In the genomic region with DNA sequence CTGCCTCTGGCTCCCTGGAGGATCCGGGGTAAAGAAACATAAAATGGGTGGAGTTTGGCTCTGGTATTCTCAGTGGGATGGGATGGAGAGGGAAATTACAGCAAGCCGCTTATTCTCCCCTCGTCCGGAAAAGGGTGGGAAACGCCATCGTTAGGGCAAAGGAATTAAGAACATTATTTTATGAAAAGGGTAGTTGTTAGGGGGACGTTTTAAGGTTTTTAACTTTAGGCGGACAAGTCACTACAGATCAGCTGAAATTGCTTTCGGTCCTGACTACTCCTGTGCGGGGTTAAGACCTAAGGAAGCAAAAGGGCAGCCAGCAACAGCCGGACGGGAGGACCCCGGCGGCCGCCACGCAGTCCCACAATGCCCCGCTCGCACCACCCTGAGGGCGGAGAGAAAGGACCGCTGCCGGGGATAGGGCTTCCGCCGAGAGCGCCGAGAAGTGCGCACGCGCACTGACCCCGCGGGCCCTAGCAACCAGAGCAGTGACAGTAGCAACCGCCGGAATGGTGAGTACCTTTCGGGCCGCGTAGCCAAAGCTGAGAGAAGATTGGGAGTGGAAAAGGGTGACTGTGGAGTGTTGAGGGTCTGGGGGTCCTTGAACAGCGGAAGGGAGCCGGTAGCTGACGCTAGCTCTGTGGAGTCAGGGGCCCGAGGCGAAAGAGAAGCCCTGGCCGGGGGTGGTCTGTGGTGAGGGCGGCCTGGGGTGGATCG, we compare ENCODE assay signal across 8 cellular contexts. TPM values are rescaled to one million over a fixed set of nuclear protein-coding genes. Genes with fewer than 3 reads are reported as not detected.
A peak's percentile ranks its signal among the peaks of the same experiment; 100 is the strongest.
DNase-seq lines count a peak whose midpoint lies in the region; ATAC-seq lines count a peak whose summit lies in the region.

A gene with protein sequence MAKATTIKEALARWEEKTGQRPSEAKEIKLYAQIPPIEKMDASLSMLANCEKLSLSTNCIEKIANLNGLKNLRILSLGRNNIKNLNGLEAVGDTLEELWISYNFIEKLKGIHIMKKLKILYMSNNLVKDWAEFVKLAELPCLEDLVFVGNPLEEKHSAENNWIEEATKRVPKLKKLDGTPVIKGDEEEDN (plus strand): TSS at position 456 of the 717 bp plus-strand sequence. CDS start 54 bp downstream, at position 510.

- CTCF ChIA-PET in activated CD4-positive, alpha-beta T cell treated with anti-CD3 and anti-CD28 coated beads, Interleukin-2, amount 10 ng/mL, durations not matched to agents 7 days and 5 days (lab: Charles Lee): interaction anchor here (0.6 to 0.9 kb wide), 2 partner anchors 12 to 143 kb away, joined by 3 to 6 read pairs; no protein-coding TSS in a partner anchor

- no peaks in the 10 kb centered on the region for H3K36me3 ChIP-seq in BLaER1 treated with 17β-estradiol and CSF1 and Interleukin-3, amounts not matched to agents 10 nM and 100 nM

- no peaks in the 10 kb centered on the region for H3K27me3 Mint-ChIP-seq in activated CD4-positive, alpha-beta T cell treated with anti-CD3 and anti-CD28 coated beads, Interleukin-2, amount 10 ng/mL, durations not matched to agents 7 days and 5 days

- peaks cover 9 to 19% (median 16%) of the 10 kb centered on the region in 10 experiments for H3K4me1 ChIP-seq in BLaER1 treated with 17β-estradiol and CSF1 and Interleukin-3, amounts not matched to agents 10 nM and 100 nM

- H3K9me3 ChIP-seq in BLaER1 treated with 17β-estradiol and CSF1 and Interleukin-3, amounts not matched to agents 10 nM and 100 nM (replicated peaks in 1 of 11): no peaks in the 10 kb centered on the region

- peak within 1 kb of the TSS; percentile 70 to 89 (median 81) for H3K9ac ChIP-seq in BLaER1 treated with 17β-estradiol and CSF1 and Interleukin-3, amounts not matched to agents 10 nM and 100 nM

- POLR2A ChIA-PET in activated CD4-positive, alpha-beta T cell treated with anti-CD3 and anti-CD28 coated beads, Interleukin-2, amount 10 ng/mL, durations not matched to agents 7 days and 5 days (lab: Charles Lee): no interaction called here

- H3K4me3 Mint-ChIP-seq in activated CD4-positive, alpha-beta T cell treated with anti-CD3 and anti-CD28 coated beads, Interleukin-2, amount 10 ng/mL, durations not matched to agents 7 days and 5 days: peak within 1 kb of the TSS; percentile 90

- no peaks in the 10 kb centered on the region for H3K27me3 ChIP-seq in BLaER1 treated with 17β-estradiol and CSF1 and Interleukin-3, amounts not matched to agents 10 nM and 100 nM

- no peaks in the 10 kb centered on the region for H3K9me3 Mint-ChIP-seq in activated CD4-positive, alpha-beta T cell treated with anti-CD3 and anti-CD28 coated beads, Interleukin-2, amount 10 ng/mL, durations not matched to agents 7 days and 5 days

- H3K4me3 ChIP-seq in BLaER1 treated with 17β-estradiol and CSF1 and Interleukin-3, amounts not matched to agents 10 nM and 100 nM: peak within 1 kb of the TSS; percentile 71 to 94 (median 82)

- H3K36me3 Mint-ChIP-seq in activated CD4-positive, alpha-beta T cell treated with anti-CD3 and anti-CD28 coated beads, Interleukin-2, amount 10 ng/mL, durations not matched to agents 7 days and 5 days (ENCODE audit: low read depth): no peaks in the 10 kb centered on the region

- DNase-seq in NCI-H526 treated with DMSO at 0.1 percent for 48 hours (lab: John Stamatoyannopoulos, UW): peak; percentile 93
- peak; percentile 92 for DNase-seq in activated CD4-positive, alpha-beta T cell treated with anti-CD3 and anti-CD28 coated beads, Interleukin-2, amount 10 ng/mL, durations not matched to agents 7 days and 5 days
- DNase-seq in dedifferentiated amniotic fluid mesenchymal stem cell (ENCODE audit: extremely low spot score): peak; percentile 83
- peak; percentile 96 for DNase-seq in left lobe of liver (ENCODE audit: low spot score)
- peak; percentile 92 for DNase-seq in stimulated activated CD4-positive, alpha-beta T cell treated with anti-CD3 and anti-CD28 coated beads, Interleukin-2, amount 100 ng/mL, for 24 hours

- H4K20me1 ChIP-seq in BLaER1 treated with 17β-estradiol and CSF1 and Interleukin-3, amounts not matched to agents 10 nM and 100 nM: no peaks in the 10 kb centered on the region

- H3K4me1 Mint-ChIP-seq in activated CD4-positive, alpha-beta T cell treated with anti-CD3 and anti-CD28 coated beads, Interleukin-2, amount 10 ng/mL, durations not matched to agents 7 days and 5 days: peaks cover 16% of the 10 kb centered on the region

- H3K4me2 ChIP-seq in BLaER1 treated with 17β-estradiol and CSF1 and Interleukin-3, amounts not matched to agents 10 nM and 100 nM: peak within 1 kb of the TSS; percentile 81 to 96 (median 94)

- peak within 1 kb of the TSS; percentile 67 to 82 (median 79) for H3K27ac ChIP-seq in BLaER1 treated with 17β-estradiol and CSF1 and Interleukin-3, amounts not matched to agents 10 nM and 100 nM

- peak within 1 kb of the TSS; percentile 92 for H3K27ac Mint-ChIP-seq in activated CD4-positive, alpha-beta T cell treated with anti-CD3 and anti-CD28 coated beads, Interleukin-2, amount 10 ng/mL, durations not matched to agents 7 days and 5 days

- ATAC-seq in GM19351 (IDR thresholded peaks at IDR 0.05; ENCODE audit: unreplicated experiment) (peak; percentile 99), HG03520 (IDR thresholded peaks at IDR 0.05; ENCODE audit: unreplicated experiment) (peak; percentile 88), left lobe of liver (peak; percentile 98)

RNA-seq across cellular contexts. Expression of the gene that starts here (rescaled TPM):
- 1 to 10 TPM; 5.0 to 7.7 TPM for total RNA-seq in activated CD4-positive, alpha-beta T cell treated with anti-CD3 and anti-CD28 coated beads, Interleukin-2, amount 10 ng/mL, durations not matched to agents 7 days and 5 days
- 1.6 TPM for total RNA-seq in left lobe of liver

Comparison
In these comparisons a context has a peak if more than half of its experiments do, and no peak if none do; other contexts are left out.
1. Peak in every context shown above with its lines: DNase-seq, ATAC-seq, H3K4me3 ChIP-seq and H3K27ac ChIP-seq.